In genomic region chr3:134864644-134865043, GRCh38 we compare ENCODE assay signal across 13 cellular contexts.
DNase-seq lines count a peak whose midpoint lies in the region; ATAC-seq and TF ChIP-seq lines count a peak whose summit lies in the region.
"Had no signal": no experiment of that assay in that cellular context is flagged by ENCODE, and none has a peak within 500 bp of the region (broad histone marks: within the 10 kb centered on the region; RNA-seq: fewer than 3 reads in every experiment).

No MANE protein-coding gene starts in this region.

- no peak overlapping the region for H3K27ac ChIP-seq in HL-60 (replicated peaks)
- H3K27ac ChIP-seq: colonic mucosa had no signal

- DNase-seq in AG20443 (ENCODE audit: low spot score) (peak; percentile 33), HL-60 (ENCODE audit: low read depth in 1 of 2, low spot score in 1 of 2) (peak; percentile 15 to 27), dermis blood vessel endothelial cell (peak; percentile 61), left kidney (ENCODE audit: low read depth, low spot score) (peak; percentile 12), NCI-H526 treated with DMSO at 0.1 percent for 48 hours (lab: John Stamatoyannopoulos, UW) (no peak), NCI-H2029 (lab: John Stamatoyannopoulos, UW) (no peak)
- DNase-seq in activated CD4-positive, CD25-positive, alpha-beta regulatory T cell (lab: John Stamatoyannopoulos, UW) = no peak
- DNase-seq: anterior cingulate cortex; colonic mucosa; NCI-H1930; stimulated activated naive CD8-positive, alpha-beta T cell treated with anti-CD3 and anti-CD28 coated beads, Interleukin-15, amount 100 ng/mL, for 72 hours; T-helper 1 cell had no signal

- ATAC-seq in HG02642 (IDR thresholded peaks at IDR 0.05; ENCODE audit: poor library complexity, unreplicated experiment) = no peak
- ATAC-seq: stimulated activated naive CD8-positive, alpha-beta T cell treated with anti-CD3 and anti-CD28 coated beads, Interleukin-15, amount 100 ng/mL, for 72 hours had no signal

- no peak for TF ChIP-seq CTCF in HL-60 (IDR thresholded peaks at IDR 0.05; ENCODE audit: insufficient read depth, low read length)

- H3K27me3 ChIP-seq in HL-60 (ENCODE audit: insufficient read depth, poor library complexity, severe bottlenecking) = no peaks in the 10 kb centered on the region
- H3K27me3 ChIP-seq: colonic mucosa had no signal

- no peak overlapping the region for H3K4me3 ChIP-seq in HL-60 (replicated peaks; ENCODE audit: insufficient read depth, low read length)
- H3K4me3 ChIP-seq: colonic mucosa had no signal

Comparison
In these comparisons a context has a peak if more than half of its experiments do, and no peak if none do; other contexts are left out.
1. DNase-seq: peak in AG20443 (single experiment), HL-60 (2 of 2), dermis blood vessel endothelial cell (single experiment) and left kidney (single experiment); none in activated CD4-positive, CD25-positive, alpha-beta regulatory T cell (0 of 4), NCI-H526 treated with DMSO at 0.1 percent for 48 hours (single experiment) and NCI-H2029 (single experiment).